ENCODE assay signal across 18 cellular contexts in genomic region chr5:58117491-58117890, GRCh38.
DNase-seq lines count a peak whose midpoint lies in the region; ATAC-seq and TF ChIP-seq lines count a peak whose summit lies in the region.
"Had no signal": no experiment of that assay in that cellular context is flagged by ENCODE, and none has a peak within 500 bp of the region (broad histone marks: within the 10 kb centered on the region; RNA-seq: fewer than 3 reads in every experiment).

No MANE protein-coding gene starts in this region.

- intact Hi-C loops in Panc1 (cut with micrococcal nuclease; ENCODE audit: unreplicated experiment): no loop called here

- H3K4me1 ChIP-seq in Panc1 (ENCODE audit: control insufficient read depth, insufficient read depth, low read length): no peaks in the 10 kb centered on the region; the same call in 1 of the 2 replicates

- in situ Hi-C loops in Panc1 (cut with HindIII; ENCODE audit: low pct_unique_long_range_greater_than_20kb, low sequenced_read_pairs): no loop called here

- DNase-seq in DMS53 treated with DMSO at 0.1 percent for 48 hours (lab: John Stamatoyannopoulos, UW; ENCODE audit: unreplicated experiment) (peak; percentile 11), NCI-H1930 (lab: John Stamatoyannopoulos, UW) (peak; percentile 65 to 70), Panc1 (ENCODE audit: low read depth, low spot score) (no peak), GM19240 (ENCODE audit: insufficient read length, low spot score) (no peak), activated gamma-delta T cell treated with Interleukin-2 at 50 U/mL for 16 hours (no peak), foreskin melanocyte (no peak)
- DNase-seq: H9, Kasumi-1, MG63, NCI-H1092, NCI-H1694 treated with DMSO at 0.1 percent for 48 hours, NCI-H2107, NCI-H226, NCI-H524, Right ventricle myocardium superior had no signal

- no peaks in the 10 kb centered on the region for H3F3A ChIP-seq in neural cell (ENCODE audit: insufficient read depth, low read length, poor library complexity, severe bottlenecking)

- POLR2A ChIA-PET in Panc1 (lab: Charles Lee): no interaction called here

- H2AFZ ChIP-seq in neural cell (ENCODE audit: low read depth, low read length): no peak overlapping the region

- H3K27ac ChIP-seq in Panc1 (ENCODE audit: low read length) (peak overlapping the region; percentile 64; the same call in 1 of the 2 replicates), neural cell (ENCODE audit: low read length) (peak overlapping the region; percentile 40)
- H3K27ac ChIP-seq: SK-N-MC had no signal

- H3K4me3 ChIP-seq in Panc1 (ENCODE audit: low read depth in 2 of 2, low read length in 2 of 2) (no peak overlapping the region), neural cell (ENCODE audit: low read length) (peak overlapping the region; percentile 4)
- H3K4me3 ChIP-seq: MG63, SK-N-MC had no signal

- H3K4me2 ChIP-seq in neural cell (ENCODE audit: low read length): no peak overlapping the region

- no peak for TF ChIP-seq RAD21 in neural cell (conservative IDR thresholded peaks at IDR 0.05)

- H3K27me3 ChIP-seq in Panc1 (ENCODE audit: control insufficient read depth, insufficient read depth, low read length): no peaks in the 10 kb centered on the region
- H3K27me3 ChIP-seq in neural cell (ENCODE audit: insufficient read depth, low read depth, low read length): no peaks in the 10 kb centered on the region
- H3K27me3 ChIP-seq: MG63 had no signal

- H3K9me3 ChIP-seq in Panc1 (ENCODE audit: control insufficient read depth, insufficient read depth, low read depth, low read length) (no peaks in the 10 kb centered on the region), neural cell (ENCODE audit: low read length) (no peaks in the 10 kb centered on the region)
- H3K9me3 ChIP-seq: MG63 had no signal

- CTCF ChIA-PET in Panc1 (lab: Charles Lee): interaction anchor here (0.6 kb wide), 1 partner anchor 353 kb away, joined by 6 read pairs; no protein-coding TSS in a partner anchor

- no TSS peak for BruUV-seq in Panc1 (replicated peaks; lab: Mats Ljungman, UMichigan)

- peak; percentile 37 for TF ChIP-seq EP300 in neural cell (conservative IDR thresholded peaks at IDR 0.05; ENCODE audit: poor library complexity, severe bottlenecking)

- H3K9ac ChIP-seq in neural cell (ENCODE audit: low read length): no peak overlapping the region

- TF ChIP-seq CTCF in Panc1 (IDR thresholded peaks at IDR 0.05) (no peak), neural cell (IDR thresholded peaks at IDR 0.05; ENCODE audit: poor library complexity, severe bottlenecking) (no peak)

- H3K79me2 ChIP-seq in neural cell (replicated peaks; ENCODE audit: insufficient read depth, low read length): no peaks in the 10 kb centered on the region

- H3K36me3 ChIP-seq in Panc1 (ENCODE audit: control insufficient read depth, insufficient read depth, low read length) (no peaks in the 10 kb centered on the region), neural cell (ENCODE audit: insufficient read depth, low read length) (no peaks in the 10 kb centered on the region)
- H3K36me3 ChIP-seq: MG63 had no signal

- H3K9me2 ChIP-seq in neural cell (ENCODE audit: insufficient read depth, low read length): no peaks in the 10 kb centered on the region

- no peak for ATAC-seq in Panc1
- ATAC-seq in HG03342 (IDR thresholded peaks at IDR 0.05; ENCODE audit: unreplicated experiment): no peak

- H4K20me1 ChIP-seq in neural cell (ENCODE audit: insufficient read depth): no peaks in the 10 kb centered on the region

TF ChIP-seq in neural cell, 6 proteins besides CTCF, POLR2A, EP300 and RAD21:
- no peak for TF ChIP-seq EZH2 (IDR thresholded peaks at IDR 0.05; ENCODE audit: borderline replicate concordance, insufficient read depth, low read length, poor library complexity, severe bottlenecking)
- TF ChIP-seq POLR2AphosphoS5 (IDR thresholded peaks at IDR 0.05): no peak
- TF ChIP-seq REST (IDR thresholded peaks at IDR 0.05; ENCODE audit: borderline replicate concordance): no peak
- TF ChIP-seq SMC3 (conservative IDR thresholded peaks at IDR 0.05; ENCODE audit: poor library complexity): no peak
- TF ChIP-seq TAF1 (IDR thresholded peaks at IDR 0.05; ENCODE audit: low read depth): no peak
- no peak for TF ChIP-seq MXI1 (conservative IDR thresholded peaks at IDR 0.05; ENCODE audit: poor library complexity, severe bottlenecking)
TF ChIP-seq in neural cell: peak in this region for 0.

Comparison
In these comparisons a context has a peak if more than half of its experiments do, and no peak if none do; other contexts are left out.
1. DNase-seq: peak in DMS53 treated with DMSO at 0.1 percent for 48 hours (single experiment) and NCI-H1930 (2 of 2); none in Panc1 (single experiment), GM19240 (single experiment), activated gamma-delta T cell treated with Interleukin-2 at 50 U/mL for 16 hours (single experiment) and foreskin melanocyte (single experiment).